1 cellular context compared by ENCODE assay signal in genomic region chr3:53181528-53181927, GRCh38.
TF ChIP-seq lines count a peak whose summit lies in the region.

No MANE protein-coding gene starts in this region.

TF ChIP-seq in H1, 55 proteins besides CTCF, POLR2A, EP300 and RAD21:
- TF ChIP-seq KDM4A (IDR thresholded peaks at IDR 0.05; ENCODE audit: low read depth, low read length, severe bottlenecking) (no peak), TAF7 (optimal IDR thresholded peaks at IDR 0.05; ENCODE audit: borderline replicate concordance, low read depth, low read length) (no peak), SP2 (IDR thresholded peaks at IDR 0.05; ENCODE audit: low read length) (no peak), BACH1 (IDR thresholded peaks at IDR 0.05; ENCODE audit: low read length) (no peak)
